20 cellular contexts compared by ENCODE assay signal in the genomic region with DNA sequence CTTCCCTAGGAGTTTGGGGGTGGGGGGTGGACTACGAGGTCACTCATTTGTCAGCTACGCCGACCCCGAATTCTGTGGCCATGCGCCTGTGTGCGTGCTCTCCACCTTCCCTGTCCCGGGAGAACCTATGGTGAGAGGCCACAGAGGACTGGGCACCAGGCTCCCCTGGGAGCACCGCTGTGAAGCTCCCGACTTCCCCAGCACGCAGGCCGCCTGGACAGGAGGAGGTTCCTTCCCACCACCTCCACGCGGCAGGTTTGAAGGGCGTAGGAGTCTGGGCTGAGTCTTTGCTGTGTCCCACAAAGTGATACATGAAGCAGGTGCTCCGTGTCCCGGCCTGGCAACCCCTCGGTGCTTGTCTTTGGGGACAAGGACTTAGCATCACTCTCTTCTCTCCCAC.
"Had no signal": no experiment of that assay in that cellular context is flagged by ENCODE, and none has a peak within 500 bp of the region (broad histone marks: within the 10 kb centered on the region; RNA-seq: fewer than 3 reads in every experiment).

No MANE protein-coding gene starts in this region.

- H3K4me1 Mint-ChIP-seq: naive thymus-derived CD4-positive, alpha-beta T cell had no signal

- H3K4me3 Mint-ChIP-seq: dendritic cell treated with granulocyte-macrophage colony-stimulating factor and Interleukin-4, amounts not matched to agents 40 ng/mL and 50 ng/mL, for 4 days; effector memory CD8-positive, alpha-beta T cell; memory B cell; naive thymus-derived CD4-positive, alpha-beta T cell had no signal

- DNase-seq: colonic mucosa; cortex of kidney; effector CD8-positive, alpha-beta T cell; effector memory CD8-positive, alpha-beta T cell; foreskin keratinocyte; glutamatergic neuron; head of caudate nucleus; heart right ventricle; hippocampal formation; left cardiac atrium; left lung; left ventricle myocardium superior; mammary epithelial cell; mesendoderm; midbrain; naive thymus-derived CD4-positive, alpha-beta T cell had no signal

- H3K27me3 ChIP-seq: colonic mucosa, foreskin keratinocyte had no signal

- H3K27ac ChIP-seq: colonic mucosa, esophagus muscularis mucosa, foreskin keratinocyte, heart right ventricle, left lung had no signal

- H3K27ac Mint-ChIP-seq: dendritic cell treated with granulocyte-macrophage colony-stimulating factor and Interleukin-4, amounts not matched to agents 40 ng/mL and 50 ng/mL, for 4 days; effector memory CD8-positive, alpha-beta T cell; memory B cell; naive thymus-derived CD4-positive, alpha-beta T cell had no signal

- H3K4me1 ChIP-seq: colonic mucosa, esophagus muscularis mucosa, foreskin keratinocyte, heart right ventricle, left lung had no signal

- ATAC-seq: effector memory CD8-positive, alpha-beta T cell; foreskin keratinocyte; heart right ventricle; left cardiac atrium; left lung; left ventricle myocardium superior; naive thymus-derived CD4-positive, alpha-beta T cell had no signal

- H3K9me3 ChIP-seq: colonic mucosa, esophagus muscularis mucosa had no signal

- H3K27me3 Mint-ChIP-seq: dendritic cell treated with granulocyte-macrophage colony-stimulating factor and Interleukin-4, amounts not matched to agents 40 ng/mL and 50 ng/mL, for 4 days; memory B cell had no signal

- H3K4me3 ChIP-seq: colonic mucosa, esophagus muscularis mucosa, heart right ventricle, left lung, lung had no signal

- H3K36me3 Mint-ChIP-seq: naive thymus-derived CD4-positive, alpha-beta T cell had no signal

- H3K36me3 ChIP-seq: colonic mucosa, esophagus muscularis mucosa, heart right ventricle, left lung had no signal
